In genomic region chr3:141410861-141411771, GRCh38 we compare ENCODE assay signal across 8 cellular contexts. TPM values are rescaled to one million over a fixed set of nuclear protein-coding genes. Genes with fewer than 3 reads are reported as not detected.
DNase-seq lines count a peak whose midpoint lies in the region; ATAC-seq and TF ChIP-seq lines count a peak whose summit lies in the region.

No MANE protein-coding gene starts in this region.

- H3K9me3 Mint-ChIP-seq in MCF 10A (ENCODE audit: unreplicated experiment): no peaks in the 10 kb centered on the region

- H3K27me3 ChIP-seq in PC-3 (ENCODE audit: low read length) (no peaks in the 10 kb centered on the region), lower lobe of right lung (ENCODE audit: low read depth) (no peaks in the 10 kb centered on the region), thoracic aorta (replicated peaks; ENCODE audit: insufficient read depth) (no peaks in the 10 kb centered on the region)

- H3K79me2 ChIP-seq in PC-3 (ENCODE audit: low read length): no peaks in the 10 kb centered on the region

- ATAC-seq in GM19351 (IDR thresholded peaks at IDR 0.05; ENCODE audit: unreplicated experiment) (peak; percentile 39), PC-3 (peak; percentile 53), lower lobe of right lung (peak; percentile 41 to 43), thoracic aorta (ENCODE audit: insufficient number of reproducible peaks, low FRiP score, low read depth) (no peak), GM21360 (IDR thresholded peaks at IDR 0.05; ENCODE audit: unreplicated experiment) (no peak), GM21737 (IDR thresholded peaks at IDR 0.05; ENCODE audit: unreplicated experiment) (no peak)

- H3K27ac ChIP-seq in PC-3 (ENCODE audit: low read length) (peak overlapping the region; percentile 95), lower lobe of right lung (peak overlapping the region; percentile 94), thoracic aorta (peak overlapping the region; percentile 87 to 99)

- H3K4me3 ChIP-seq in PC-3 (ENCODE audit: low read length): 0 out of 2 replicates have a peak overlapping the region, but pooled peaks have one; percentile 54
- no peak overlapping the region for H3K4me3 ChIP-seq in lower lobe of right lung
- peak overlapping the region; percentile 68 for H3K4me3 ChIP-seq in thoracic aorta

- H3K36me3 ChIP-seq in PC-3 (ENCODE audit: low read depth, low read length): peaks cover 13% of the 10 kb centered on the region
- peaks cover 53% of the 10 kb centered on the region for H3K36me3 ChIP-seq in lower lobe of right lung
- H3K36me3 ChIP-seq in thoracic aorta: peaks cover 8% of the 10 kb centered on the region

- H3K27ac Mint-ChIP-seq in MCF 10A (ENCODE audit: low read depth, unreplicated experiment): peak overlapping the region; percentile 95

- peaks cover 84% of the 10 kb centered on the region for H3K36me3 Mint-ChIP-seq in MCF 10A (ENCODE audit: insufficient read depth, unreplicated experiment)

- H3K9me2 ChIP-seq in PC-3 (replicated peaks; ENCODE audit: low read length): no peaks in the 10 kb centered on the region

- CTCF ChIA-PET in PC-3 (lab: Charles Lee): interaction anchor here (0.7 to 1.9 kb wide), 3 partner anchors 10 to 54 kb away, joined by 3 to 5 read pairs (median 3); no protein-coding TSS in a partner anchor
- CTCF ChIA-PET in MCF 10A (lab: Yijun Ruan, JAX): interaction anchor here (0.9 to 2.5 kb wide), 10 partner anchors 7 to 105 kb away, joined by 3 to 17 read pairs (median 5); no protein-coding TSS in a partner anchor

- no peaks in the 10 kb centered on the region for H3K27me3 Mint-ChIP-seq in MCF 10A (ENCODE audit: insufficient read depth, unreplicated experiment)

- H4K20me1 ChIP-seq in PC-3 (ENCODE audit: low read length): no peaks in the 10 kb centered on the region

- H3K4me1 ChIP-seq in PC-3 (ENCODE audit: insufficient read depth, low read length): peaks cover 60% of the 10 kb centered on the region
- peaks cover 97% of the 10 kb centered on the region for H3K4me1 ChIP-seq in lower lobe of right lung
- peaks cover 74 to 100% of the 10 kb centered on the region in 2 donors for H3K4me1 ChIP-seq in thoracic aorta (ENCODE audit: control insufficient read depth in 1 of 2, low read depth in 2 of 2)

- H3K9me3 ChIP-seq in PC-3 (ENCODE audit: low read length): no peaks in the 10 kb centered on the region
- no peaks in the 10 kb centered on the region for H3K9me3 ChIP-seq in lower lobe of right lung
- no peaks in the 10 kb centered on the region for H3K9me3 ChIP-seq in thoracic aorta

- peak overlapping the region; percentile 76 for H3K4me2 ChIP-seq in PC-3 (ENCODE audit: low read length)

- peaks cover 58% of the 10 kb centered on the region for H3K4me1 Mint-ChIP-seq in MCF 10A (ENCODE audit: insufficient read depth, unreplicated experiment)

- intact Hi-C loops in PC-3 (cut with micrococcal nuclease) (no loop called here), MCF 10A (cut with micrococcal nuclease) (no loop called here), lower lobe of right lung (cut with DNase I) (no loop called here)

- H3F3A ChIP-seq in PC-3 (ENCODE audit: low read length, unreplicated experiment): no peaks in the 10 kb centered on the region

- no peak for TF ChIP-seq CTCF in PC-3 (conservative IDR thresholded peaks at IDR 0.05; ENCODE audit: low read depth, low read length)
- TF ChIP-seq CTCF in MCF 10A (IDR thresholded peaks at IDR 0.05; ENCODE audit: unreplicated experiment): no peak
- TF ChIP-seq CTCF in lower lobe of right lung (IDR thresholded peaks at IDR 0.05): no peak
- no peak for TF ChIP-seq CTCF in thoracic aorta (IDR thresholded peaks at IDR 0.05)

- no peak overlapping the region for H2AFZ ChIP-seq in PC-3 (ENCODE audit: low read length)

- H3K9ac ChIP-seq in PC-3 (ENCODE audit: low read length): peak overlapping the region; percentile 60

- DNase-seq in PC-3 (peak; percentile 46), MCF 10A (ENCODE audit: unreplicated experiment) (peak; percentile 56), lower lobe of right lung (no peak), thoracic aorta (ENCODE audit: low spot score) (no peak), H4 (ENCODE audit: low spot score) (no peak)

- no peak overlapping the region for H3K4me3 Mint-ChIP-seq in MCF 10A (ENCODE audit: unreplicated experiment)

- POLR2A ChIA-PET in PC-3 (lab: Charles Lee; ENCODE audit: unreplicated experiment) (interaction anchor here (0.6 to 0.9 kb wide), 2 partner anchors 30 to 50 kb away, joined by 3 to 6 read pairs; no protein-coding TSS in a partner anchor), MCF 10A (lab: Yijun Ruan, JAX) (interaction anchor here (0.7 to 14.3 kb wide), 20 partner anchors 8 to 102 kb away, joined by 3 to 349 read pairs (median 5); partner anchors contain the start of gene ZBTB38)

- BruUV-seq in PC-3 (replicated peaks; lab: Mats Ljungman, UMichigan) (no TSS peak), MCF 10A (replicated peaks; lab: Mats Ljungman, UMichigan) (no TSS peak)

RNA-seq across cellular contexts. Expression of gene ZBTB38, which starts 42.8 kb away (rescaled TPM):
- total RNA-seq in PC-3 (2014; rRNA removed): 17.0 and 19.6 TPM in 2 replicates
- 168 and 186 TPM in 2 replicates for total RNA-seq in MCF 10A (2022)
- 89.6 TPM for total RNA-seq in lower lobe of right lung
- 100 to 1,000 TPM; 169 to 215 TPM for total RNA-seq in thoracic aorta
- 33.3 and 49.0 TPM in 2 replicates for total RNA-seq in H4 (2014; rRNA removed; shearing (Covaris generic))

Comparison
In these comparisons a context has a peak if more than half of its experiments do, and no peak if none do; other contexts are left out.
1. ATAC-seq: peak in GM19351 (single experiment), PC-3 (single experiment) and lower lobe of right lung (2 of 2); none in thoracic aorta (single experiment), GM21360 (single experiment) and GM21737 (single experiment).
2. DNase-seq: peak in PC-3 (single experiment) and MCF 10A (single experiment); none in lower lobe of right lung (single experiment), thoracic aorta (single experiment) and H4 (single experiment).
3. Peak in every context shown above with its lines, with median percentiles within 50 percentile points of each other: H3K27ac ChIP-seq.